Comparison of ENCODE assay signal across 9 cellular contexts in genomic region chr14:50260511-50260910, GRCh38. TPM values are rescaled to one million over a fixed set of nuclear protein-coding genes. Genes with fewer than 3 reads are reported as not detected.
DNase-seq lines count a peak whose midpoint lies in the region; FAIRE-seq and TF ChIP-seq lines count a peak whose summit lies in the region.
"Had no signal": no experiment of that assay in that cellular context is flagged by ENCODE, and none has a peak within 500 bp of the region (broad histone marks: within the 10 kb centered on the region; RNA-seq: fewer than 3 reads in every experiment).

No MANE protein-coding gene starts in this region.

- TF ChIP-seq POLR2A in thyroid gland (IDR thresholded peaks at IDR 0.05), result no peak

- FAIRE-seq in kidney (lab: Jason Lieb, UNC), result no peak
- no peak for FAIRE-seq in RCC 7860 (lab: Jason Lieb, UNC)
- FAIRE-seq: endometrium had no signal

- H3K4me1 ChIP-seq in cardiac muscle cell (ENCODE audit: low read depth) (peaks cover 14% of the 10 kb centered on the region), kidney (ENCODE audit: control insufficient read depth in 1 of 2, insufficient read depth in 1 of 2, low read depth in 1 of 2, low read length in 2 of 2) (no peaks in the 10 kb centered on the region), thyroid gland (no peaks in the 10 kb centered on the region)

- H3K4me3 ChIP-seq in cardiac muscle cell, result no peak overlapping the region
- no peak overlapping the region for H3K4me3 ChIP-seq in LNCaP clone FGC (ENCODE audit: low read depth, low read length)
- H3K4me3 ChIP-seq in kidney (ENCODE audit: low read length in 2 of 2), result no peak overlapping the region
- no peak overlapping the region for H3K4me3 ChIP-seq in thyroid gland (replicated peaks in 1 of 3)

- H3K9ac ChIP-seq in kidney (ENCODE audit: low read length in 2 of 2), result no peak overlapping the region

- no peak overlapping the region for H3K27ac ChIP-seq in cardiac muscle cell
- no peak overlapping the region for H3K27ac ChIP-seq in kidney (ENCODE audit: low read depth in 2 of 2, low read length in 2 of 2)
- H3K27ac ChIP-seq in thyroid gland, result no peak overlapping the region

- 46 to 55% methylated on average over 3 of the region's 3 CpGs for WGBS in thyroid gland, 2 donors

- intact Hi-C loops in cardiac septum (cut with DNase I), result no loop called here
- intact Hi-C loops in kidney (cut with DNase I), result no loop called here
- intact Hi-C loops in thyroid gland (cut with DNase I), result no loop called here

- H3K9me3 ChIP-seq in cardiac muscle cell (ENCODE audit: low read depth), result no peaks in the 10 kb centered on the region
- no peaks in the 10 kb centered on the region for H3K9me3 ChIP-seq in kidney (ENCODE audit: control insufficient read depth in 1 of 2, low read length in 2 of 2)
- H3K9me3 ChIP-seq in thyroid gland, result no peaks in the 10 kb centered on the region

- no peaks in the 10 kb centered on the region for H3K27me3 ChIP-seq in cardiac muscle cell
- H3K27me3 ChIP-seq in thyroid gland, result no peaks in the 10 kb centered on the region

- DNase-seq in cardiac muscle cell (ENCODE audit: low read depth in 1 of 2, low spot score in 1 of 2), result peak; percentile 17 to 68
- DNase-seq in cardiac septum (ENCODE audit: low spot score), result no peak
- no peak for DNase-seq in LNCaP clone FGC (ENCODE audit: low read depth)
- peak; percentile 30 for DNase-seq in amniotic stem cell (lab: John Stamatoyannopoulos, UW)
- DNase-seq in kidney, result no peak
- no peak for DNase-seq in thyroid gland
- no peak for DNase-seq in activated CD8-positive, alpha-beta memory T cell treated with anti-CD3 and anti-CD28 coated beads, Interleukin-2, amount 50 U/mL, for 4 hours
- DNase-seq in RCC 7860 (ENCODE audit: low spot score), result no peak

- H3K36me3 ChIP-seq in cardiac muscle cell (no peaks in the 10 kb centered on the region), kidney (ENCODE audit: control insufficient read depth in 1 of 2, insufficient read depth in 2 of 2, low read length in 2 of 2) (peaks cover 3 to 7% of the 10 kb centered on the region in 2 donors), thyroid gland (no peaks in the 10 kb centered on the region)

- peak; percentile 65 for TF ChIP-seq CTCF in cardiac muscle cell (IDR thresholded peaks at IDR 0.05; ENCODE audit: low read depth, low read length)
- peak; percentile 60 for TF ChIP-seq CTCF in LNCaP clone FGC (IDR thresholded peaks at IDR 0.05; ENCODE audit: control insufficient read depth, extremely low read depth, insufficient read depth)
- TF ChIP-seq CTCF in kidney (IDR thresholded peaks at IDR 0.05; ENCODE audit: borderline replicate concordance, extremely low read depth, insufficient read depth), result peak; percentile 42
- TF ChIP-seq CTCF in thyroid gland (IDR thresholded peaks at IDR 0.05), result peak in 3 of 6 experiments; percentile 33 to 42 (median 36)

RNA-seq across cellular contexts. Expression of gene SOS2, which starts 29.1 kb away (rescaled TPM):
- total RNA-seq in cardiac muscle cell (10.1 and 14.3 TPM in 2 replicates), cardiac septum (34.8 TPM), kidney (39.7 TPM), thyroid gland (10 to 100 TPM; 43.4 to 69.9 (median 57.9) TPM)
- polyA plus RNA-seq in cardiac muscle cell (11.8 and 15.4 TPM in 2 replicates), kidney (ENCODE audit: insufficient read depth, low read depth, low replicate concordance) (11.9 TPM)

RNA-seq across cellular contexts. Expression of gene L2HGDH, which starts 51.5 kb away (rescaled TPM):
- total RNA-seq in cardiac muscle cell (13.8 and 14.4 TPM in 2 replicates), cardiac septum (8.2 TPM), kidney (12.5 TPM), thyroid gland (10 to 100 TPM in 2 of 4 donors, 1 to 10 TPM in 2; 8.7 to 10.9 (median 9.7) TPM)
- polyA plus RNA-seq in cardiac muscle cell (9.4 and 18.3 TPM in 2 replicates), kidney (ENCODE audit: insufficient read depth, low read depth, low replicate concordance) (11.1 TPM)

RNA-seq across cellular contexts. Expression of gene DMAC2L, which starts 51.6 kb away (rescaled TPM):
- total RNA-seq in cardiac muscle cell, result 8.5 and 17.7 TPM in 2 replicates
- 27.5 and 33.3 TPM in 2 replicates for polyA plus RNA-seq in cardiac muscle cell
- 29.3 TPM for total RNA-seq in cardiac septum
- 23.7 TPM for total RNA-seq in kidney
- 27.3 TPM for polyA plus RNA-seq in kidney (ENCODE audit: insufficient read depth, low read depth, low replicate concordance)
- total RNA-seq in thyroid gland, result 10 to 100 TPM; 15.2 to 44.2 (median 32.8) TPM

Comparison
In these comparisons a context has a peak if more than half of its experiments do, and no peak if none do; other contexts are left out.
1. DNase-seq: peak in cardiac muscle cell (2 of 2) and amniotic stem cell (single experiment); none in cardiac septum (single experiment), LNCaP clone FGC (single experiment), kidney (single experiment), thyroid gland (0 of 2), activated CD8-positive, alpha-beta memory T cell treated with anti-CD3 and anti-CD28 coated beads, Interleukin-2, amount 50 U/mL, for 4 hours (single experiment) and RCC 7860 (single experiment).